ENCODE assay signal across 18 cellular contexts in genomic region chr9:86241216-86241615, GRCh38. TPM values are rescaled to one million over a fixed set of nuclear protein-coding genes. Genes with fewer than 3 reads are reported as not detected.
"Had no signal": no experiment of that assay in that cellular context is flagged by ENCODE, and none has a peak within 500 bp of the region (broad histone marks: within the 10 kb centered on the region; RNA-seq: fewer than 3 reads in every experiment).

No MANE protein-coding gene starts in this region.

- H3K4me3 ChIP-seq: ascending aorta, neural progenitor cell, pancreas, sigmoid colon, SK-N-MC, spleen had no signal

- DNase-seq: activated naive CD4-positive, alpha-beta T cell; islet precursor cell; naive B cell; pancreas; Right ventricle myocardium superior; sigmoid colon; spleen; stimulated activated naive CD4-positive, alpha-beta T cell; T-cell; T1000 had no signal

- H3K27ac Mint-ChIP-seq: activated T-helper 1 cell treated with anti-CD3 and anti-CD28 coated beads, Interleukin-12 subunit alpha, Interleukin-12 subunit beta, Interleukin-2, Interleukin-4 antibody, amounts not matched to agents 30 ng/mL and 10 ng/mL and 1 ng/mL, durations not matched to agents 14 hours and 24 hours and 36 hours; T-cell; type B pancreatic cell had no signal

- H3K4me1 Mint-ChIP-seq: naive B cell, T-cell had no signal

- ATAC-seq: pancreas, T-cell had no signal

- H3K4me3 Mint-ChIP-seq: activated T-helper 1 cell treated with anti-CD3 and anti-CD28 coated beads, Interleukin-12 subunit alpha, Interleukin-12 subunit beta, Interleukin-2, Interleukin-4 antibody, amounts not matched to agents 30 ng/mL and 10 ng/mL and 1 ng/mL, durations not matched to agents 14 hours and 24 hours and 36 hours; naive B cell; neural progenitor cell; T-cell; type B pancreatic cell had no signal

- H3K27ac ChIP-seq: ascending aorta, epithelial cell of prostate, pancreas, sigmoid colon, SK-N-MC, spleen had no signal

- H3K27me3 Mint-ChIP-seq: naive B cell, T-cell, type B pancreatic cell had no signal

- H3K9me3 Mint-ChIP-seq: activated T-helper 1 cell treated with anti-CD3 and anti-CD28 coated beads, Interleukin-12 subunit alpha, Interleukin-12 subunit beta, Interleukin-2, Interleukin-4 antibody, amounts not matched to agents 30 ng/mL and 10 ng/mL and 1 ng/mL, durations not matched to agents 14 hours and 24 hours and 36 hours; neural progenitor cell; T-cell; type B pancreatic cell had no signal

- H3K36me3 Mint-ChIP-seq: naive B cell, neural progenitor cell, T-cell, type B pancreatic cell had no signal

RNA-seq across cellular contexts. Expression of gene C9orf153, which starts 18.2 kb away (rescaled TPM):
- total RNA-seq: ascending aorta, dermis microvascular lymphatic vessel endothelial cell, lung microvascular endothelial cell had no signal
